In genomic region chr4:139919513-139919912, GRCh38 we compare ENCODE assay signal across 10 cellular contexts.
DNase-seq lines count a peak whose midpoint lies in the region; ATAC-seq, FAIRE-seq and TF ChIP-seq lines count a peak whose summit lies in the region.
"Had no signal": no experiment of that assay in that cellular context is flagged by ENCODE, and none has a peak within 500 bp of the region (broad histone marks: within the 10 kb centered on the region; RNA-seq: fewer than 3 reads in every experiment).

No MANE protein-coding gene starts in this region.

- no peaks in the 10 kb centered on the region for H3K9me3 Mint-ChIP-seq in HFFc6

- FAIRE-seq in endometrium (lab: Jason Lieb, UNC) = peak; percentile 96

- 37% methylated on average over 3 of the region's 3 CpGs for WGBS in right lobe of liver (ENCODE audit: insufficient coverage, low coverage, low lambda C conversion rate, missing lambda C conversion rate)
- 30 to 48% (median 33%) methylated on average over 3 of the region's 3 CpGs for WGBS in stomach, 5 donors
- WGBS in lower leg skin, 2 donors = 16 to 20% methylated on average over 3 of the region's 3 CpGs

- no peaks in the 10 kb centered on the region; the same call in 1 of the 2 replicates for H3K27me3 Mint-ChIP-seq in HFFc6 (ENCODE audit: insufficient read depth)

- DNase-seq in HFFc6 = peak; percentile 52
- no peak for DNase-seq in right lobe of liver
- no peak for DNase-seq in stomach
- no peak for DNase-seq in lower leg skin (ENCODE audit: low spot score in 2 of 2)
- no peak for DNase-seq in SIG-M5 (lab: John Stamatoyannopoulos, UW)
- DNase-seq: activated CD8-positive, alpha-beta memory T cell treated with anti-CD3 and anti-CD28 coated beads, Interleukin-2, amount 10 ng/mL, durations not matched to agents 7 days and 5 days; Calu3 had no signal

- TF ChIP-seq POLR2A in right lobe of liver (IDR thresholded peaks at IDR 0.05) (no peak), stomach (IDR thresholded peaks at IDR 0.05) (no peak), lower leg skin (IDR thresholded peaks at IDR 0.05) (no peak)

- peaks cover 5% of the 10 kb centered on the region; the same call in 1 of the 2 replicates for H3K36me3 Mint-ChIP-seq in HFFc6 (ENCODE audit: low read depth)
- H3K36me3 Mint-ChIP-seq: activated CD8-positive, alpha-beta memory T cell treated with anti-CD3 and anti-CD28 coated beads, Interleukin-2, amount 10 ng/mL, durations not matched to agents 7 days and 5 days had no signal

- no peak for TF ChIP-seq EP300 in stomach (IDR thresholded peaks at IDR 0.05)

- peaks cover 34% of the 10 kb centered on the region for H3K4me1 Mint-ChIP-seq in HFFc6 (ENCODE audit: low read depth)
- H3K4me1 Mint-ChIP-seq: activated CD8-positive, alpha-beta memory T cell treated with anti-CD3 and anti-CD28 coated beads, Interleukin-2, amount 10 ng/mL, durations not matched to agents 7 days and 5 days had no signal

- H3K4me1 ChIP-seq in right lobe of liver (peaks cover 0 to 53% (median 23%) of the 10 kb centered on the region in 4 donors), stomach (peaks cover 22 to 80% (median 48%) of the 10 kb centered on the region in 4 donors)

- TF ChIP-seq CTCF in HFFc6 (IDR thresholded peaks at IDR 0.05) (no peak), right lobe of liver (IDR thresholded peaks at IDR 0.05) (no peak), stomach (IDR thresholded peaks at IDR 0.05) (no peak), lower leg skin (IDR thresholded peaks at IDR 0.05) (no peak)

- intact Hi-C loops in right lobe of liver (cut with DNase I) (no loop called here), stomach (cut with DNase I; ENCODE audit: low total_unique reads) (no loop called here), lower leg skin (cut with DNase I; ENCODE audit: low total_unique reads) (no loop called here)

- no peaks in the 10 kb centered on the region for H3K36me3 ChIP-seq in right lobe of liver
- no peaks in the 10 kb centered on the region for H3K36me3 ChIP-seq in stomach

- H3K4me3 ChIP-seq in right lobe of liver (no peak overlapping the region), stomach (no peak overlapping the region), lower leg skin (ENCODE audit: low read depth, poor library complexity, severe bottlenecking) (no peak overlapping the region)

- H3K27ac Mint-ChIP-seq in HFFc6 = peak overlapping the region; percentile 76
- H3K27ac Mint-ChIP-seq: activated CD8-positive, alpha-beta memory T cell treated with anti-CD3 and anti-CD28 coated beads, Interleukin-2, amount 10 ng/mL, durations not matched to agents 7 days and 5 days had no signal

- H3K27me3 ChIP-seq in right lobe of liver (no peaks in the 10 kb centered on the region), stomach (no peaks in the 10 kb centered on the region)

- ATAC-seq in right lobe of liver (peak in 3 of 4 donors; percentile 3 to 34 (median 10)), GM19324 (IDR thresholded peaks at IDR 0.05; ENCODE audit: low FRiP score, unreplicated experiment) (no peak), HG02938 (IDR thresholded peaks at IDR 0.05; ENCODE audit: unreplicated experiment) (no peak)
- ATAC-seq: activated CD8-positive, alpha-beta memory T cell treated with anti-CD3 and anti-CD28 coated beads, Interleukin-2, amount 10 ng/mL, durations not matched to agents 7 days and 5 days had no signal

- peak overlapping the region; percentile 37 to 49 (median 41) for H3K27ac ChIP-seq in right lobe of liver
- H3K27ac ChIP-seq in stomach = peak overlapping the region; percentile 23 to 80 (median 62)

- peak overlapping the region; percentile 33 for H3K4me3 Mint-ChIP-seq in HFFc6
- H3K4me3 Mint-ChIP-seq: activated CD8-positive, alpha-beta memory T cell treated with anti-CD3 and anti-CD28 coated beads, Interleukin-2, amount 10 ng/mL, durations not matched to agents 7 days and 5 days had no signal

- H3K9me3 ChIP-seq in right lobe of liver (no peaks in the 10 kb centered on the region), stomach (no peaks in the 10 kb centered on the region)

Comparison
In these comparisons a context has a peak if more than half of its experiments do, and no peak if none do; other contexts are left out.
1. ATAC-seq: peak in right lobe of liver (3 of 4); none in GM19324 (single experiment) and HG02938 (single experiment).